ENCODE assay signal across 24 cellular contexts in the genomic region with DNA sequence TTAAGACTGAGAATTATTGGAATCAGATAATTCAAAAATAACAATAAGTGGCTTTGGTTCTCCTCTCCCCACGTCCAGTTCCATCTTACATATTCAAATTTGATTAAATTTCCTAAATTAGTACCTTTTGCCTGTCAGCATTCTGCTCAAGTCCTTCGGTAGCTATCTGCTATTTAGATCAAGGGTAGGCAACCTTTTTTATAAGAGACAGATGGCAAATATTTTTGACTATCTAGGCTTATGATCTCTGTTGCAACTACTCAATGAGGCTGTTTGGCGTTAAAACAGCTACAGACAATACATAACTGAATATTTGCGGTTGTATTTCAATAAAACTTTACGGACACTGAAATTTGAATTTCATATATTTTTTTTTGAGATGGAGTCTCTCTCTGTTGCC.
"Had no signal": no experiment of that assay in that cellular context is flagged by ENCODE, and none has a peak within 500 bp of the region (broad histone marks: within the 10 kb centered on the region; RNA-seq: fewer than 3 reads in every experiment).

No MANE protein-coding gene starts in this region.

- DNase-seq: occipital lobe; ovary; posterior cingulate gyrus; psoas muscle; right cardiac atrium; right lobe of liver; sigmoid colon; small intestine; stimulated activated CD4-positive, alpha-beta T cell treated with anti-CD3 and anti-CD28 coated beads, Interleukin-15, amount 100 ng/mL, for 24 hours; stimulated activated CD4-positive, alpha-beta T cell treated with anti-CD3 and anti-CD28 coated beads, Interleukin-2, amount 100 ng/mL, for 24 hours; stimulated activated CD4-positive, alpha-beta T cell treated with anti-CD3 and anti-CD28 coated beads, Interleukin-2, amount 100 ng/mL, for 48 hours; stimulated activated CD4-positive, alpha-beta T cell treated with anti-CD3 and anti-CD28 coated beads, Interleukin-4, amount 100 ng/mL, for 24 hours; stimulated activated naive B cell treated with anti-CD40 and anti-IgM and Interleukin-4, amounts not matched to agents 10 μg/mL and 1 μg/mL and 100 μg/mL, for 72 hours; stimulated activated naive CD4-positive, alpha-beta T cell treated with Interleukin-2 at 50 U/mL for 16 hours; stomach; thyroid gland; upper lobe of left lung had no signal

- H3K36me3 ChIP-seq: ovary, thoracic aorta, thyroid gland had no signal

- FAIRE-seq: small intestine, urothelium cell line had no signal

- H3K4me2 ChIP-seq: neural progenitor cell had no signal

- H3K27me3 ChIP-seq: neural progenitor cell, ovary, right lobe of liver, sigmoid colon, stomach, thyroid gland, tibial nerve, upper lobe of left lung, vagina had no signal

- H3K79me2 ChIP-seq: parathyroid adenoma had no signal

- H3K4me3 ChIP-seq: neural progenitor cell, ovary, psoas muscle, right lobe of liver, sigmoid colon, stomach, thoracic aorta, thyroid gland, tibial nerve, upper lobe of left lung, vagina had no signal

- H3K4me1 ChIP-seq: neural progenitor cell, parathyroid adenoma, psoas muscle, right lobe of liver, thyroid gland, tibial nerve, upper lobe of left lung, vagina had no signal

- H2AFZ ChIP-seq: neural progenitor cell, parathyroid adenoma had no signal

- H3K9me3 ChIP-seq: ovary, psoas muscle, right lobe of liver, sigmoid colon, stomach, thoracic aorta, thyroid gland, tibial nerve, upper lobe of left lung, vagina had no signal

- ATAC-seq: psoas muscle; right cardiac atrium; right lobe of liver; stimulated activated effector memory CD8-positive, alpha-beta T cell treated with anti-CD3 and anti-CD28 coated beads, Interleukin-12 subunit alpha, Interleukin-12 subunit beta, amount 100 ng/mL, for 72 hours; stimulated activated naive B cell treated with anti-CD40 and anti-IgM and Interleukin-4, amounts not matched to agents 10 μg/mL and 1 μg/mL and 100 μg/mL, for 72 hours had no signal

- H3K9ac ChIP-seq: neural progenitor cell, parathyroid adenoma had no signal

- H3K27ac ChIP-seq: neural progenitor cell, ovary, parathyroid adenoma, psoas muscle, right lobe of liver, sigmoid colon, stomach, thoracic aorta, thyroid gland, tibial nerve, upper lobe of left lung, vagina had no signal
